In the genomic region with DNA sequence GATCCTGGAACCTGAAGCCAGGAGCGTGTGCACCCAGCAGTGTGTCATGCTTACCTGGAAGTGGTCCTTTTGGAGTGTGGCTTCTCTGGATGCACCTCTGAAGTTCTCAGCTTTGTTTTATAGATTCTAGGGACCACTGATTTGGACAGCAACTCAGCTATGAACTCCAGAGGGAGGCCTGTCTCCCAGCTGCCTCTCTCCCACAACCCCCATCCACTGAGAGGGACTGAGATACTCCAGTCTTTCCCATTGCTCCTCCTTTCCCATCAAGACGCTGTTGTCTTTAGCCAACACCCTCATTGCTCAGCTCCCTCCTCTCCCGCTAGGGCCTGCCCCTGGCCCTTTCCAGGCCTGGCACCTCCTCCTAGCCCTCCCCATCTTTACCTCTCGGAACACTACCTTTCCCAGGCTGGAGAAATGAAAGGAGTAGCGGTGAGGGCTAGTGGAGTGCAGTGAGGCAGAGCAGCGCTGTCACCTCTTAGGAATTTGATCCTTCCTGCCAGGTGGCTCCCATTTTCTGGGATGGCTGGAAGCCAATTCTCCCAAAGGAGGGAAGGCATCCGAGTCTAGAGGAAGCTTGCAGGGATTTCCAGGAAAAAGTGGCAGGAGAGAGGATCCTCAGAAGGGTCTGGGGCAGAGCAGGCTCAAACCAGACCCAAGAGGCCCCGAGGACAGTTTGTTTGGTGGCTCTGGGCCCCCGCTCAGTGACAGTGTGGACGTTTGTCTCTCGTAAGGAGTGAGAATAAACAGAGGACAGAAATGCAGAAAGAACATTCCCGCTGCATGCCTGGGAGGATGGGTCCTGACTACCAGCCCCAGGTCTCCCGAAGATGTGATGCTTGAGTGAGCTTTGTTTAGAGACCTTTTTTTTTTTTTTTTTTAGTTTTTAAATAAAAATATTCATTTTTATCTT, we compare ENCODE assay signal across 9 cellular contexts. TPM values are rescaled to one million over a fixed set of nuclear protein-coding genes. Genes with fewer than 3 reads are reported as not detected.
DNase-seq lines count a peak whose midpoint lies in the region; ATAC-seq, FAIRE-seq and TF ChIP-seq lines count a peak whose summit lies in the region.
"Had no signal": no experiment of that assay in that cellular context is flagged by ENCODE, and none has a peak within 500 bp of the region (broad histone marks: within the 10 kb centered on the region; RNA-seq: fewer than 3 reads in every experiment).

A gene (minus strand): TSS at position 285 of the 913 bp plus-strand sequence. CDS start 1,261 bp downstream, outside the sequence.

- peak within 1 kb of the TSS; percentile 20 for H3K4me3 Mint-ChIP-seq in astrocyte (ENCODE audit: unreplicated experiment)

- no peak within 1 kb of the TSS for H3K9ac ChIP-seq in astrocyte (ENCODE audit: low read length)

- peak within 1 kb of the TSS; percentile 82 for H3K4me2 ChIP-seq in astrocyte (ENCODE audit: low read length)

- H3K4me1 ChIP-seq in astrocyte (ENCODE audit: insufficient read depth, low read length) = peaks cover 29% of the 10 kb centered on the region

- H4K20me1 ChIP-seq in astrocyte (ENCODE audit: insufficient read depth, low read length) = no peaks in the 10 kb centered on the region

- ATAC-seq in HG02840 (IDR thresholded peaks at IDR 0.05; ENCODE audit: low FRiP score, unreplicated experiment) (no peak), HG03045 (IDR thresholded peaks at IDR 0.05; ENCODE audit: unreplicated experiment) (no peak), GM21717 (IDR thresholded peaks at IDR 0.05; ENCODE audit: unreplicated experiment) (no peak)

- peaks cover 12% of the 10 kb centered on the region for H3K27me3 ChIP-seq in astrocyte (ENCODE audit: insufficient read depth, low read length)

- DNase-seq in ELF-1 (ENCODE audit: low read depth, low spot score) (peak; percentile 84), NCI-H128 (lab: John Stamatoyannopoulos, UW; ENCODE audit: unreplicated experiment) (peak; percentile 84), astrocyte (ENCODE audit: low read depth) (peak; percentile 32), myocyte (ENCODE audit: low read depth) (peak; percentile 36), amygdala (lab: John Stamatoyannopoulos, UW) (no peak)
- DNase-seq: activated naive CD4-positive, alpha-beta T cell treated with Interleukin-2 at 50 U/mL for 16 hours had no signal

- H3K27ac Mint-ChIP-seq in astrocyte (ENCODE audit: unreplicated experiment) = no peak within 1 kb of the TSS

- peaks cover 24% of the 10 kb centered on the region for H3K27me3 Mint-ChIP-seq in astrocyte (ENCODE audit: low read depth, unreplicated experiment)

- no peak for FAIRE-seq in astrocyte (lab: Jason Lieb, UNC)

- peaks cover 4% of the 10 kb centered on the region for H3K9me3 Mint-ChIP-seq in astrocyte (ENCODE audit: unreplicated experiment)

- H2AFZ ChIP-seq in astrocyte (ENCODE audit: low read depth, low read length) = peak within 1 kb of the TSS; percentile 89

- peaks cover 10% of the 10 kb centered on the region for H3K4me1 Mint-ChIP-seq in astrocyte (ENCODE audit: low read depth, unreplicated experiment)

- no peak for TF ChIP-seq CTCF in astrocyte (IDR thresholded peaks at IDR 0.05; ENCODE audit: insufficient read depth, low read depth, low read length)

- no peaks in the 10 kb centered on the region for H3K36me3 ChIP-seq in astrocyte (ENCODE audit: insufficient read depth, low read length)

- no peak within 1 kb of the TSS for H3K4me3 ChIP-seq in astrocyte (ENCODE audit: insufficient read depth, low read depth, low read length)

- H3K9me3 ChIP-seq in astrocyte (ENCODE audit: insufficient read depth, low read depth, low read length) = no peaks in the 10 kb centered on the region

- H3K36me3 Mint-ChIP-seq in astrocyte (ENCODE audit: low read depth, unreplicated experiment) = peaks cover 3% of the 10 kb centered on the region

- H3K27ac ChIP-seq in astrocyte (ENCODE audit: low read depth, low read length) = no peak within 1 kb of the TSS

- no peaks in the 10 kb centered on the region for H3K79me2 ChIP-seq in astrocyte (ENCODE audit: insufficient read depth, low read length)

RNA-seq across cellular contexts. Expression of the gene that starts here (rescaled TPM):
- total RNA-seq in astrocyte (1.0 and 1.1 TPM in 2 replicates), myocyte (not detected in 2 replicates)
- not detected for polyA plus RNA-seq in myocyte (2012)

Comparison
In these comparisons a context has a peak if more than half of its experiments do, and no peak if none do; other contexts are left out.
1. Peak in DNase-seq in myocyte; RNA of the gene not detected or under 1 TPM.
2. DNase-seq: peak in ELF-1 (single experiment), NCI-H128 (single experiment) and astrocyte (single experiment); none in amygdala (0 of 56).